Comparison of ENCODE assay signal across 12 cellular contexts in genomic region chr5:132479812-132480441, GRCh38. TPM values are rescaled to one million over a fixed set of nuclear protein-coding genes. Genes with fewer than 3 reads are reported as not detected.
A peak's percentile ranks its signal among the peaks of the same experiment; 100 is the strongest.
DNase-seq lines count a peak whose midpoint lies in the region; ATAC-seq, FAIRE-seq and TF ChIP-seq lines count a peak whose summit lies in the region.
"Had no signal": no experiment of that assay in that cellular context is flagged by ENCODE, and none has a peak within 500 bp of the region (broad histone marks: within the 10 kb centered on the region; RNA-seq: fewer than 3 reads in every experiment).

No MANE protein-coding gene starts in this region.

- H3K27me3 ChIP-seq in CD4-positive, alpha-beta memory T cell (ENCODE audit: insufficient read depth, low read length): no peaks in the 10 kb centered on the region
- H3K27me3 ChIP-seq: right atrium auricular region had no signal

- peaks cover 0 to 2% (median 0%) of the 10 kb centered on the region in 8 donors for H3K9me3 Mint-ChIP-seq in CD4-positive, alpha-beta memory T cell

- ATAC-seq in HG02798 (IDR thresholded peaks at IDR 0.05; ENCODE audit: poor library complexity, unreplicated experiment) (no peak), GM18519 (IDR thresholded peaks at IDR 0.05; ENCODE audit: low FRiP score, unreplicated experiment) (no peak)

- H3K4me3 Mint-ChIP-seq in CD4-positive, alpha-beta memory T cell: peak overlapping the region in 2 of 8 donors; percentile 30 to 32

- no peak for TF ChIP-seq CTCF in kidney (IDR thresholded peaks at IDR 0.05; ENCODE audit: borderline replicate concordance, extremely low read depth, insufficient read depth)

- no peak overlapping the region for H3K4me3 ChIP-seq in CD4-positive, alpha-beta memory T cell (ENCODE audit: low read length in 2 of 2)
- no peak overlapping the region for H3K4me3 ChIP-seq in kidney (ENCODE audit: low read length in 2 of 2)
- H3K4me3 ChIP-seq: right atrium auricular region had no signal

- H3K36me3 ChIP-seq in CD4-positive, alpha-beta memory T cell (ENCODE audit: insufficient read depth, low read length): peaks cover 24% of the 10 kb centered on the region
- peaks cover 11 to 15% of the 10 kb centered on the region in 2 donors for H3K36me3 ChIP-seq in kidney (ENCODE audit: control insufficient read depth in 1 of 2, insufficient read depth in 2 of 2, low read length in 2 of 2)

- peaks cover 16 to 62% of the 10 kb centered on the region in 2 donors for H3K36me3 Mint-ChIP-seq in CD4-positive, alpha-beta memory T cell

- H3K27ac Mint-ChIP-seq in CD4-positive, alpha-beta memory T cell: peak overlapping the region; percentile 82 to 97 (median 90)

- FAIRE-seq in GM18507 (lab: Jason Lieb, UNC) (peak; percentile 26), kidney (lab: Jason Lieb, UNC) (no peak)
- FAIRE-seq: colon, HTR-8/SVneo had no signal

- peaks cover 36 to 94% (median 68%) of the 10 kb centered on the region in 4 donors for H3K4me1 Mint-ChIP-seq in CD4-positive, alpha-beta memory T cell

- CTCF ChIA-PET in CD4-positive, alpha-beta memory T cell (lab: Charles Lee; ENCODE audit: partially characterized antibody): interaction anchor here (0.7 to 7.9 kb wide), 21 partner anchors 10 to 97 kb away, joined by 3 to 76 read pairs (median 10); partner anchors contain the start of gene IRF1

- no peak overlapping the region for H3K9ac ChIP-seq in kidney (ENCODE audit: low read length in 2 of 2)

- peak overlapping the region; percentile 37 for H3K27ac ChIP-seq in CD4-positive, alpha-beta memory T cell (ENCODE audit: low read depth, low read length)
- no peak overlapping the region for H3K27ac ChIP-seq in kidney (ENCODE audit: low read depth in 2 of 2, low read length in 2 of 2)
- H3K27ac ChIP-seq in substantia nigra (ENCODE audit: low read depth, low read length, poor library complexity, severe bottlenecking): no peak overlapping the region
- H3K27ac ChIP-seq: right atrium auricular region had no signal

- intact Hi-C loops in CD4-positive, alpha-beta memory T cell (cut with micrococcal nuclease): no loop called here
- intact Hi-C loops in kidney (cut with DNase I): loop anchor here (10.0 kb wide), 1 partner anchor 55 kb away; no protein-coding TSS in a partner anchor

- DNase-seq in CD4-positive, alpha-beta memory T cell: peak in 4 of 5 donors; percentile 31 to 43 (median 35)
- DNase-seq in GM18507 (ENCODE audit: extremely low spot score, insufficient read length, low read depth) (no peak), kidney (peak; percentile 10), activated gamma-delta T cell (lab: John Stamatoyannopoulos, UW) (no peak), substantia nigra (lab: John Stamatoyannopoulos, UW) (no peak)
- DNase-seq in activated CD8-positive, alpha-beta memory T cell treated with anti-CD3 and anti-CD28 coated beads, Interleukin-2, amount 50 U/mL, for 4 hours: peak; percentile 31
- DNase-seq: NCI-H187 had no signal

- H3K9me3 ChIP-seq in CD4-positive, alpha-beta memory T cell (ENCODE audit: control insufficient read depth in 1 of 2, low read length in 2 of 2): no peaks in the 10 kb centered on the region
- H3K9me3 ChIP-seq in kidney (ENCODE audit: control insufficient read depth in 1 of 2, low read length in 2 of 2): no peaks in the 10 kb centered on the region
- H3K9me3 ChIP-seq: right atrium auricular region had no signal

- POLR2A ChIA-PET in CD4-positive, alpha-beta memory T cell (lab: Charles Lee; ENCODE audit: partially characterized antibody): interaction anchor here (0.9 to 35.0 kb wide), 17 partner anchors 6 to 94 kb away, joined by 3 to 1580 read pairs (median 24); partner anchors contain the start of gene IRF1

- H3K4me1 ChIP-seq in CD4-positive, alpha-beta memory T cell (ENCODE audit: insufficient read depth, low read length): peaks cover 92% of the 10 kb centered on the region
- peaks cover 4 to 23% of the 10 kb centered on the region in 2 donors for H3K4me1 ChIP-seq in kidney (ENCODE audit: control insufficient read depth in 1 of 2, insufficient read depth in 1 of 2, low read depth in 1 of 2, low read length in 2 of 2)

- H3K27me3 Mint-ChIP-seq in CD4-positive, alpha-beta memory T cell: no peaks in the 10 kb centered on the region

RNA-seq across cellular contexts. Expression of gene IRF1, which starts 10.6 kb away (rescaled TPM):
- total RNA-seq in CD4-positive, alpha-beta memory T cell: 100 to 1,000 TPM; 192 to 202 TPM
- polyA plus RNA-seq in CD4-positive, alpha-beta memory T cell: 100 to 1,000 TPM; 192 to 237 TPM
- 55.6 TPM for total RNA-seq in kidney
- polyA plus RNA-seq in kidney (ENCODE audit: insufficient read depth, low read depth, low replicate concordance): 20.5 TPM

Comparison
In these comparisons a context has a peak if more than half of its experiments do, and no peak if none do; other contexts are left out.
1. DNase-seq: peak in CD4-positive, alpha-beta memory T cell (4 of 5), activated CD8-positive, alpha-beta memory T cell treated with anti-CD3 and anti-CD28 coated beads, Interleukin-2, amount 50 U/mL, for 4 hours (single experiment) and kidney (single experiment); none in GM18507 (single experiment), activated gamma-delta T cell (single experiment) and substantia nigra (0 of 49).